ENCODE assay signal across 3 cellular contexts in genomic region chr14:102877511-102877910, GRCh38. TPM values are rescaled to one million over a fixed set of nuclear protein-coding genes. Genes with fewer than 3 reads are reported as not detected.
"Had no signal": no experiment of that assay in that cellular context is flagged by ENCODE, and none has a peak within 500 bp of the region (broad histone marks: within the 10 kb centered on the region; RNA-seq: fewer than 3 reads in every experiment).

No MANE protein-coding gene starts in this region.

RNA-seq across cellular contexts. Expression of gene AMN, which starts 45.0 kb away (rescaled TPM):
- total RNA-seq: occipital lobe, psoas muscle, sigmoid colon had no signal
